Comparison of ENCODE assay signal across 8 cellular contexts in genomic region chr9:136267261-136268111, GRCh38. TPM values are rescaled to one million over a fixed set of nuclear protein-coding genes. Genes with fewer than 3 reads are reported as not detected.
DNase-seq lines count a peak whose midpoint lies in the region; ATAC-seq, FAIRE-seq and TF ChIP-seq lines count a peak whose summit lies in the region.

No MANE protein-coding gene starts in this region.

- no peaks in the 10 kb centered on the region for H3K79me2 ChIP-seq in HepG2 (ENCODE audit: insufficient read depth, low read length)

- no peaks in the 10 kb centered on the region for H3K36me3 ChIP-seq in HepG2 (replicated peaks in 1 of 2; ENCODE audit: control insufficient read depth in 1 of 2, insufficient read depth in 2 of 2, low read length in 2 of 2)

- peak overlapping the region; percentile 79 for H3K4me2 ChIP-seq in HepG2 (ENCODE audit: low read depth, low read length)

- H3K4me3 ChIP-seq in coronary artery (peak overlapping the region; percentile 70), HepG2 (replicated peaks in 1 of 3; ENCODE audit: insufficient read depth in 1 of 3, low read depth in 2 of 3, low read length in 3 of 3) (peak overlapping the region; percentile 40 to 72 (median 46); a peak in 5 of 6 replicates)

- no peaks in the 10 kb centered on the region for H3K9me3 ChIP-seq in HepG2 (ENCODE audit: low read length)

- H4K20me1 ChIP-seq in HepG2 (ENCODE audit: insufficient read depth, low read length) = no peaks in the 10 kb centered on the region

- H3K27ac Mint-ChIP-seq in HFFc6 = no peak overlapping the region
- peak overlapping the region; percentile 80 for H3K27ac Mint-ChIP-seq in activated CD4-positive, alpha-beta T cell treated with anti-CD3 and anti-CD28 coated beads, Interleukin-2, amount 10 ng/mL, durations not matched to agents 24 days and 14 days

- 46% methylated on average over 24 of the region's 60 CpGs for WGBS in HepG2 (ENCODE audit: low lambda C conversion rate)

- intact Hi-C loops in activated CD4-positive, alpha-beta T cell treated with anti-CD3 and anti-CD28 coated beads, Interleukin-2, amount 10 ng/mL, durations not matched to agents 24 days and 14 days (cut with micrococcal nuclease) = loop anchor here (1.0 kb wide), 1 partner anchor 23 kb away; no protein-coding TSS in a partner anchor
- intact Hi-C loops in HepG2 (cut with micrococcal nuclease; ENCODE audit: unreplicated experiment) = no loop called here

- H3K27ac ChIP-seq in coronary artery (peak overlapping the region in 1 of 2 donors; percentile 50), HepG2 (ENCODE audit: extremely low read length, insufficient read depth, low read length) (no peak overlapping the region)

- peak overlapping the region; percentile 78 for H3K4me3 Mint-ChIP-seq in HFFc6
- H3K4me3 Mint-ChIP-seq in activated CD4-positive, alpha-beta T cell treated with anti-CD3 and anti-CD28 coated beads, Interleukin-2, amount 10 ng/mL, durations not matched to agents 24 days and 14 days = peak overlapping the region; percentile 70

- no peaks in the 10 kb centered on the region for H3K9me3 Mint-ChIP-seq in HFFc6
- no peaks in the 10 kb centered on the region for H3K9me3 Mint-ChIP-seq in activated CD4-positive, alpha-beta T cell treated with anti-CD3 and anti-CD28 coated beads, Interleukin-2, amount 10 ng/mL, durations not matched to agents 24 days and 14 days

- peaks cover 21% of the 10 kb centered on the region for H3K27me3 Mint-ChIP-seq in HFFc6 (ENCODE audit: insufficient read depth)
- peaks cover 12% of the 10 kb centered on the region for H3K27me3 Mint-ChIP-seq in activated CD4-positive, alpha-beta T cell treated with anti-CD3 and anti-CD28 coated beads, Interleukin-2, amount 10 ng/mL, durations not matched to agents 24 days and 14 days

- no peaks in the 10 kb centered on the region for H3K4me1 Mint-ChIP-seq in HFFc6 (ENCODE audit: low read depth)
- H3K4me1 Mint-ChIP-seq in activated CD4-positive, alpha-beta T cell treated with anti-CD3 and anti-CD28 coated beads, Interleukin-2, amount 10 ng/mL, durations not matched to agents 24 days and 14 days = peaks cover 4% of the 10 kb centered on the region

- DNase-seq in GM03348 (ENCODE audit: low spot score) (peak; percentile 100), HFFc6 (peak; percentile 74), NCI-H1930 (lab: John Stamatoyannopoulos, UW) (peak; percentile 20 to 51), coronary artery (ENCODE audit: low spot score) (no peak), HepG2 (ENCODE audit: low spot score) (peak; percentile 54), NCI-H1694 (lab: John Stamatoyannopoulos, UW) (no peak)
- peak; percentile 94 for DNase-seq in activated CD4-positive, alpha-beta T cell treated with anti-CD3 and anti-CD28 coated beads, Interleukin-2, amount 10 ng/mL, durations not matched to agents 24 days and 14 days
- DNase-seq in stimulated activated CD4-positive, alpha-beta T cell treated with anti-CD3 and anti-CD28 coated beads, Interleukin-2, amount 100 ng/mL, for 4 hours (ENCODE audit: low read depth) = peak; percentile 77

- H3K27me3 ChIP-seq in HepG2 (ENCODE audit: control insufficient read depth in 1 of 2, insufficient read depth in 2 of 2, low read length in 2 of 2) = peaks cover 9 to 61% of the 10 kb centered on the region in 2 experiments; a peak in 3 of 5 replicates

- TF ChIP-seq CTCF in HFFc6 (IDR thresholded peaks at IDR 0.05) = peak; percentile 46
- no peak for TF ChIP-seq CTCF in coronary artery (IDR thresholded peaks at IDR 0.05)
- TF ChIP-seq CTCF in HepG2 (CRISPR knock-in tag; IDR thresholded peaks at IDR 0.05) = peak; percentile 71

- peaks cover 24% of the 10 kb centered on the region for H3K4me1 ChIP-seq in HepG2 (ENCODE audit: insufficient read depth, low read length)

- POLR2A ChIA-PET in HepG2 (lab: Yijun Ruan, JAX) = interaction anchor here (0.6 to 1.6 kb wide), 4 partner anchors 10 to 136 kb away, joined by 3 to 4 read pairs (median 3); partner anchors contain the start of gene DNLZ

- 0 out of 2 replicates have a peak, but pooled peaks have one; percentile 24 for TF ChIP-seq RAD21 in HepG2 (CRISPR knock-in tag; IDR thresholded peaks at IDR 0.05)

- in situ Hi-C loops in HepG2 (cut with HindIII; ENCODE audit: extremely low pct_ligation_motif_present, low pct_unique_long_range_greater_than_20kb) = loop anchor here (25.0 kb wide), 1 partner anchor 280 kb away; no protein-coding TSS in a partner anchor

- TF ChIP-seq EP300 in HepG2 (IDR thresholded peaks at IDR 0.05; ENCODE audit: low read depth in 2 of 2, low read length in 2 of 2) (no peak), HepG2 (CRISPR knock-in tag; IDR thresholded peaks at IDR 0.05; ENCODE audit: borderline replicate concordance) (no peak)

- BruUV-seq in HepG2 (replicated peaks; lab: Mats Ljungman, UMichigan) = no TSS peak

- ATAC-seq in HepG2 = peak; percentile 81

- H3K9ac ChIP-seq in HepG2 (ENCODE audit: insufficient read depth, low read depth, low read length) = no peak overlapping the region

- no peak; a peak in 1 of 4 replicates for TF ChIP-seq POLR2A in HepG2 (IDR thresholded peaks at IDR 0.05; ENCODE audit: insufficient read depth in 1 of 2, low read depth in 2 of 2, low read length in 2 of 2)

- no peak overlapping the region for H2AFZ ChIP-seq in HepG2 (ENCODE audit: low read length)

- CTCF ChIA-PET in HepG2 (lab: Yijun Ruan, JAX; ENCODE audit: low intra/inter-chr PET ratio, low total read pairs) = no interaction called here

- no peak for FAIRE-seq in HepG2 (lab: Jason Lieb, UNC)

- H3K36me3 Mint-ChIP-seq in HFFc6 (ENCODE audit: low read depth) = no peaks in the 10 kb centered on the region
- H3K36me3 Mint-ChIP-seq in activated CD4-positive, alpha-beta T cell treated with anti-CD3 and anti-CD28 coated beads, Interleukin-2, amount 10 ng/mL, durations not matched to agents 24 days and 14 days (ENCODE audit: low read depth) = no peaks in the 10 kb centered on the region

RNA-seq across cellular contexts. Expression of gene QSOX2, which starts 21.9 kb away (rescaled TPM):
- 10 to 100 TPM; 20.1 to 24.9 (median 21.9) TPM for total RNA-seq in HFFc6 (2021; fragmentation: NEBNext Ultra II Directional; extraction: Animal tissue kit (Norgen Biotek cat#: 25700))
- total RNA-seq in activated CD4-positive, alpha-beta T cell treated with anti-CD3 and anti-CD28 coated beads, Interleukin-2, amount 10 ng/mL, durations not matched to agents 24 days and 14 days = 26.4 and 28.0 TPM in 2 replicates
- total RNA-seq in HepG2 (2016; rRNA removed; fragmentation: Illumina TruSeq; extraction: Trizol) = 10.1 and 27.1 TPM in 2 replicates
- total RNA-seq in HepG2 (2016; cell fraction: cytosol; rRNA removed; fragmentation: Illumina TruSeq; extraction: Trizol; ENCODE audit: low read depth) = 2.0 and 2.2 TPM in 2 replicates
- 9.0 and 27.0 TPM in 2 replicates for total RNA-seq in HepG2 (2016; cell fraction: insoluble cytoplasmic fraction; rRNA removed; fragmentation: Illumina TruSeq; extraction: Trizol)
- total RNA-seq in HepG2 (2016; cell fraction: membrane; rRNA removed; fragmentation: Illumina TruSeq; extraction: Trizol) = 4.9 and 5.5 TPM in 2 replicates
- total RNA-seq in HepG2 (2016; cell fraction: nucleus; rRNA removed; fragmentation: Illumina TruSeq; extraction: Trizol) = 29.4 and 33.0 TPM in 2 replicates
- 36.4 and 42.1 TPM in 2 replicates for polyA plus RNA-seq in HepG2 (2011; rRNA removed)
- polyA plus RNA-seq in HepG2 (2011; cell fraction: cytosol; rRNA removed) = 18.1 and 19.6 TPM in 2 replicates
- 53.2 and 71.8 TPM in 2 replicates for polyA plus RNA-seq in HepG2 (2011; cell fraction: nucleus; rRNA removed)
- polyA plus RNA-seq in HepG2 (2012) = 28.3 and 37.6 TPM in 2 replicates
- 1.3 and 1.4 TPM in 2 replicates for polyA plus RNA-seq in HepG2 (2016; cell fraction: cytosol; fragmentation: Illumina TruSeq; extraction: Trizol; ENCODE audit: low read depth)
- 8.1 and 10.4 TPM in 2 replicates for polyA plus RNA-seq in HepG2 (2016; cell fraction: insoluble cytoplasmic fraction; fragmentation: Illumina TruSeq; extraction: Trizol; ENCODE audit: low read depth)
- 2.5 and 3.2 TPM in 2 replicates for polyA plus RNA-seq in HepG2 (2016; cell fraction: membrane; fragmentation: Illumina TruSeq; extraction: Trizol; ENCODE audit: low read depth)
- 56.3 and 58.3 TPM in 2 replicates for polyA plus RNA-seq in HepG2 (2016; cell fraction: nucleus; fragmentation: Illumina TruSeq; extraction: Trizol; ENCODE audit: insufficient read depth, low read depth)
- 28.3 and 40.5 TPM in 2 replicates for polyA minus RNA-seq in HepG2 (2011; rRNA and poly(A)+ RNA removed; ENCODE audit: low replicate concordance)
- 18.7 and 20.4 TPM in 2 replicates for polyA minus RNA-seq in HepG2 (2011; cell fraction: cytosol; rRNA and poly(A)+ RNA removed)
- 26.1 and 26.5 TPM in 2 replicates for polyA minus RNA-seq in HepG2 (2011; cell fraction: nucleus; rRNA and poly(A)+ RNA removed)

RNA-seq across cellular contexts. Expression of gene CCDC187, which starts 36.4 kb away (rescaled TPM):
- total RNA-seq in HFFc6 (2021; fragmentation: NEBNext Ultra II Directional; extraction: Animal tissue kit (Norgen Biotek cat#: 25700)) = not detected
- not detected in 2 replicates for total RNA-seq in activated CD4-positive, alpha-beta T cell treated with anti-CD3 and anti-CD28 coated beads, Interleukin-2, amount 10 ng/mL, durations not matched to agents 24 days and 14 days
- total RNA-seq in HepG2 (2016; rRNA removed; fragmentation: Illumina TruSeq; extraction: Trizol) = 0.13 TPM in 1 of 2 replicates, not detected in the other
- total RNA-seq in HepG2 (2016; cell fraction: cytosol; rRNA removed; fragmentation: Illumina TruSeq; extraction: Trizol; ENCODE audit: low read depth) = not detected in 2 replicates
- total RNA-seq in HepG2 (2016; cell fraction: insoluble cytoplasmic fraction; rRNA removed; fragmentation: Illumina TruSeq; extraction: Trizol) = 0.09 TPM in 1 of 2 replicates, not detected in the other
- 0.10 TPM in 1 of 2 replicates, not detected in the other for total RNA-seq in HepG2 (2016; cell fraction: membrane; rRNA removed; fragmentation: Illumina TruSeq; extraction: Trizol)
- 0.16 and 0.28 TPM in 2 replicates for total RNA-seq in HepG2 (2016; cell fraction: nucleus; rRNA removed; fragmentation: Illumina TruSeq; extraction: Trizol)
- polyA plus RNA-seq in HepG2 (2011; rRNA removed) = 0.03 and 0.09 TPM in 2 replicates
- 0.01 and 0.03 TPM in 2 replicates for polyA plus RNA-seq in HepG2 (2011; cell fraction: cytosol; rRNA removed)
- polyA plus RNA-seq in HepG2 (2011; cell fraction: nucleus; rRNA removed) = 0.45 and 0.48 TPM in 2 replicates
- 0.04 TPM in 1 of 2 replicates, not detected in the other for polyA plus RNA-seq in HepG2 (2012)
- not detected in 2 replicates for polyA plus RNA-seq in HepG2 (2016; cell fraction: cytosol; fragmentation: Illumina TruSeq; extraction: Trizol; ENCODE audit: low read depth)
- polyA plus RNA-seq in HepG2 (2016; cell fraction: insoluble cytoplasmic fraction; fragmentation: Illumina TruSeq; extraction: Trizol; ENCODE audit: low read depth) = not detected in 2 replicates
- polyA plus RNA-seq in HepG2 (2016; cell fraction: membrane; fragmentation: Illumina TruSeq; extraction: Trizol; ENCODE audit: low read depth) = 0.08 TPM in 1 of 2 replicates, not detected in the other
- 0.14 and 0.17 TPM in 2 replicates for polyA plus RNA-seq in HepG2 (2016; cell fraction: nucleus; fragmentation: Illumina TruSeq; extraction: Trizol; ENCODE audit: insufficient read depth, low read depth)
- polyA minus RNA-seq in HepG2 (2011; rRNA and poly(A)+ RNA removed; ENCODE audit: low replicate concordance) = 0.20 and 0.49 TPM in 2 replicates
- not detected in 2 replicates for polyA minus RNA-seq in HepG2 (2011; cell fraction: cytosol; rRNA and poly(A)+ RNA removed)
- polyA minus RNA-seq in HepG2 (2011; cell fraction: nucleus; rRNA and poly(A)+ RNA removed) = 0.39 and 0.50 TPM in 2 replicates

RNA-seq across cellular contexts. Expression of gene GPSM1, which starts 59.9 kb away (rescaled TPM):
- 10 to 100 TPM; 50.9 to 60.2 (median 55.0) TPM for total RNA-seq in HFFc6 (2021; fragmentation: NEBNext Ultra II Directional; extraction: Animal tissue kit (Norgen Biotek cat#: 25700))
- 19.2 and 20.5 TPM in 2 replicates for total RNA-seq in activated CD4-positive, alpha-beta T cell treated with anti-CD3 and anti-CD28 coated beads, Interleukin-2, amount 10 ng/mL, durations not matched to agents 24 days and 14 days
- 0.59 and 1.0 TPM in 2 replicates for total RNA-seq in HepG2 (2016; rRNA removed; fragmentation: Illumina TruSeq; extraction: Trizol)
- total RNA-seq in HepG2 (2016; cell fraction: cytosol; rRNA removed; fragmentation: Illumina TruSeq; extraction: Trizol; ENCODE audit: low read depth) = 0.26 and 0.30 TPM in 2 replicates
- 0.55 and 1.1 TPM in 2 replicates for total RNA-seq in HepG2 (2016; cell fraction: insoluble cytoplasmic fraction; rRNA removed; fragmentation: Illumina TruSeq; extraction: Trizol)
- total RNA-seq in HepG2 (2016; cell fraction: membrane; rRNA removed; fragmentation: Illumina TruSeq; extraction: Trizol) = 0.53 and 0.72 TPM in 2 replicates
- 0.72 and 0.81 TPM in 2 replicates for total RNA-seq in HepG2 (2016; cell fraction: nucleus; rRNA removed; fragmentation: Illumina TruSeq; extraction: Trizol)
- 2.4 and 3.4 TPM in 2 replicates for polyA plus RNA-seq in HepG2 (2011; rRNA removed)
- polyA plus RNA-seq in HepG2 (2011; cell fraction: cytosol; rRNA removed) = 1.6 and 2.7 TPM in 2 replicates
- polyA plus RNA-seq in HepG2 (2011; cell fraction: nucleus; rRNA removed) = 11.3 and 15.0 TPM in 2 replicates
- polyA plus RNA-seq in HepG2 (2012) = 1.2 and 1.6 TPM in 2 replicates
- 0.28 and 0.43 TPM in 2 replicates for polyA plus RNA-seq in HepG2 (2016; cell fraction: cytosol; fragmentation: Illumina TruSeq; extraction: Trizol; ENCODE audit: low read depth)
- 0.72 and 1.2 TPM in 2 replicates for polyA plus RNA-seq in HepG2 (2016; cell fraction: insoluble cytoplasmic fraction; fragmentation: Illumina TruSeq; extraction: Trizol; ENCODE audit: low read depth)
- polyA plus RNA-seq in HepG2 (2016; cell fraction: membrane; fragmentation: Illumina TruSeq; extraction: Trizol; ENCODE audit: low read depth) = 0.61 and 1.2 TPM in 2 replicates
- polyA plus RNA-seq in HepG2 (2016; cell fraction: nucleus; fragmentation: Illumina TruSeq; extraction: Trizol; ENCODE audit: insufficient read depth, low read depth) = 3.5 and 3.8 TPM in 2 replicates
- 2.9 and 5.8 TPM in 2 replicates for polyA minus RNA-seq in HepG2 (2011; rRNA and poly(A)+ RNA removed; ENCODE audit: low replicate concordance)
- 1.4 and 1.6 TPM in 2 replicates for polyA minus RNA-seq in HepG2 (2011; cell fraction: cytosol; rRNA and poly(A)+ RNA removed)
- 1.7 TPM in 2 replicates for polyA minus RNA-seq in HepG2 (2011; cell fraction: nucleus; rRNA and poly(A)+ RNA removed)

Comparison
In these comparisons a context has a peak if more than half of its experiments do, and no peak if none do; other contexts are left out.
1. DNase-seq: peak in GM03348 (single experiment), HFFc6 (single experiment), NCI-H1930 (2 of 2), activated CD4-positive, alpha-beta T cell treated with anti-CD3 and anti-CD28 coated beads, Interleukin-2, amount 10 ng/mL, durations not matched to agents 24 days and 14 days (single experiment), HepG2 (single experiment) and stimulated activated CD4-positive, alpha-beta T cell treated with anti-CD3 and anti-CD28 coated beads, Interleukin-2, amount 100 ng/mL, for 4 hours (single experiment); none in coronary artery (single experiment) and NCI-H1694 (single experiment).